ENCODE assay signal across 18 cellular contexts in the genomic region with DNA sequence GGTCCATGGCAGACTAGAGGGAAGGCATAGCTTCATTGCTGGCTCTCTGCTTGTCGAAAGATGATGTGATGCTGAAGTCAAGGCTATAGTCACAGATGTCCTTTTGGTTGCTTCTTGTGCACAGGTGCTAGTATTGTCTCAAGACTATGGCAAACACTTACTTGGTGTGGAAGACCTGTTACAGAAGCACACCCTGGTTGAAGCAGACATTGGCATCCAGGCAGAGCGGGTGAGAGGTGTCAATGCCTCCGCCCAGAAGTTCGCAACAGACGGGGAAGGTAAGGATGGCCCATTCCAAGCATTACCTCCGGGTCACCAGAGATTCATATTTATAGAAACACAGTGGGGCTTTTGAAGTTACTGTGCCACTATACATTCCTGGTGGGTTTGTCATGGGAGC.
DNase-seq lines count a peak whose midpoint lies in the region; ATAC-seq, FAIRE-seq and TF ChIP-seq lines count a peak whose summit lies in the region.
"Had no signal": no experiment of that assay in that cellular context is flagged by ENCODE, and none has a peak within 500 bp of the region (broad histone marks: within the 10 kb centered on the region; RNA-seq: fewer than 3 reads in every experiment).

No MANE protein-coding gene starts in this region.

- H3K27me3 ChIP-seq in CD8-positive, alpha-beta T cell (ENCODE audit: insufficient read depth, low read length), result no peaks in the 10 kb centered on the region
- H3K27me3 ChIP-seq in K562 (ENCODE audit: control insufficient read depth in 2 of 2, insufficient read depth in 2 of 2, low read length in 2 of 2) (no peaks in the 10 kb centered on the region), colonic mucosa (no peaks in the 10 kb centered on the region)

- no peak overlapping the region for H3K27ac ChIP-seq in CD8-positive, alpha-beta T cell (ENCODE audit: low read depth, low read length)
- H3K27ac ChIP-seq in K562 (ENCODE audit: extremely low read depth, low read depth, low read length) (no peak overlapping the region), colonic mucosa (no peak overlapping the region)
- H3K27ac ChIP-seq: PC-9 had no signal

- H3K36me3 ChIP-seq in CD8-positive, alpha-beta T cell (ENCODE audit: insufficient read depth, low read length), result peaks cover 87% of the 10 kb centered on the region
- H3K36me3 ChIP-seq in K562 (ENCODE audit: control insufficient read depth, insufficient read depth, low read length) (peaks cover 95% of the 10 kb centered on the region), colonic mucosa (peaks cover 46% of the 10 kb centered on the region)

- no peak for TF ChIP-seq EP300 in K562 (IDR thresholded peaks at IDR 0.05; ENCODE audit: low read length)

- no peak overlapping the region for H3K4me3 Mint-ChIP-seq in activated CD4-positive, alpha-beta T cell treated with anti-CD3 and anti-CD28 coated beads for 36 hours
- H3K4me3 Mint-ChIP-seq in CD8-positive, alpha-beta T cell, result no peak overlapping the region
- no peak overlapping the region for H3K4me3 Mint-ChIP-seq in stimulated activated effector memory CD8-positive, alpha-beta T cell treated with anti-CD3 and anti-CD28 coated beads, Interleukin-12 subunit alpha, Interleukin-12 subunit beta, amount 100 ng/mL, for 72 hours
- H3K4me3 Mint-ChIP-seq: GM23338 had no signal

- WGBS in K562 (ENCODE audit: insufficient coverage, low coverage, missing lambda C conversion rate), result 92% methylated on average over 6 of the region's 6 CpGs

- H3K27ac Mint-ChIP-seq in activated CD4-positive, alpha-beta T cell treated with anti-CD3 and anti-CD28 coated beads for 36 hours, result peak overlapping the region; percentile 35
- peak overlapping the region; percentile 41 for H3K27ac Mint-ChIP-seq in CD8-positive, alpha-beta T cell
- H3K27ac Mint-ChIP-seq in stimulated activated effector memory CD8-positive, alpha-beta T cell treated with anti-CD3 and anti-CD28 coated beads, Interleukin-12 subunit alpha, Interleukin-12 subunit beta, amount 100 ng/mL, for 72 hours, result peak overlapping the region; percentile 53
- H3K27ac Mint-ChIP-seq: GM23338 had no signal

- H3K4me1 Mint-ChIP-seq in activated CD4-positive, alpha-beta T cell treated with anti-CD3 and anti-CD28 coated beads for 36 hours, result peaks cover 11% of the 10 kb centered on the region
- H3K4me1 Mint-ChIP-seq in CD8-positive, alpha-beta T cell (ENCODE audit: low read depth), result peaks cover 7% of the 10 kb centered on the region
- peaks cover 15% of the 10 kb centered on the region for H3K4me1 Mint-ChIP-seq in stimulated activated effector memory CD8-positive, alpha-beta T cell treated with anti-CD3 and anti-CD28 coated beads, Interleukin-12 subunit alpha, Interleukin-12 subunit beta, amount 100 ng/mL, for 72 hours
- H3K4me1 Mint-ChIP-seq: GM23338 had no signal

- no peaks in the 10 kb centered on the region for H3K27me3 Mint-ChIP-seq in activated CD4-positive, alpha-beta T cell treated with anti-CD3 and anti-CD28 coated beads for 36 hours
- H3K27me3 Mint-ChIP-seq in CD8-positive, alpha-beta T cell (ENCODE audit: low read depth), result no peaks in the 10 kb centered on the region

- H3K4me3 ChIP-seq in CD8-positive, alpha-beta T cell (ENCODE audit: low read depth, low read length), result no peak overlapping the region
- H3K4me3 ChIP-seq in K562 (no peak overlapping the region), colonic mucosa (no peak overlapping the region)
- H3K4me3 ChIP-seq: GM23338, PC-9 had no signal

- FAIRE-seq in K562 (lab: Jason Lieb, UNC), result peak; percentile 67
- FAIRE-seq: GM12891 had no signal

- no peak for TF ChIP-seq POLR2A in K562 (conservative IDR thresholded peaks at IDR 0.05)

- no peak overlapping the region for H3K4me2 ChIP-seq in K562 (ENCODE audit: insufficient read depth, low read length)
- H3K4me2 ChIP-seq: GM23338, PC-9 had no signal

- no peak overlapping the region for H3K9ac ChIP-seq in K562 (ENCODE audit: insufficient read depth in 1 of 2, low read depth in 2 of 2, low read length in 2 of 2)
- H3K9ac ChIP-seq in colonic mucosa (ENCODE audit: low read depth in 2 of 2, low read length in 2 of 2), result no peak overlapping the region

- CTCF ChIA-PET in activated CD4-positive, alpha-beta T cell treated with anti-CD3 and anti-CD28 coated beads for 36 hours (lab: Charles Lee), result interaction anchor here (1.2 to 1.3 kb wide), 2 partner anchors 39 to 105 kb away, joined by 3 to 5 read pairs; no protein-coding TSS in a partner anchor
- CTCF ChIA-PET in CD8-positive, alpha-beta T cell (lab: Charles Lee), result interaction anchor here (0.9 to 1.5 kb wide), 3 partner anchors 11 to 106 kb away, joined by 3 read pairs; no protein-coding TSS in a partner anchor
- CTCF ChIA-PET in K562 (lab: Yijun Ruan, JAX; ENCODE audit: low intra/inter-chr PET ratio), result no interaction called here

- H3K4me1 ChIP-seq in CD8-positive, alpha-beta T cell (ENCODE audit: insufficient read depth, low read length), result no peaks in the 10 kb centered on the region
- H3K4me1 ChIP-seq in K562 (replicated peaks in 1 of 2; ENCODE audit: control insufficient read depth in 2 of 2, insufficient read depth in 2 of 2, low read length in 2 of 2), result peaks cover 0 to 3% of the 10 kb centered on the region in 2 experiments; a peak in 1 of 5 replicates
- H3K4me1 ChIP-seq in colonic mucosa, result no peaks in the 10 kb centered on the region

- no peaks in the 10 kb centered on the region for H3K9me3 ChIP-seq in CD8-positive, alpha-beta T cell (ENCODE audit: low read length)
- H3K9me3 ChIP-seq in K562 (replicated peaks; ENCODE audit: control insufficient read depth, insufficient read depth, low read depth, low read length) (no peaks in the 10 kb centered on the region), colonic mucosa (no peaks in the 10 kb centered on the region)

- H2AFZ ChIP-seq in K562 (ENCODE audit: low read depth, low read length), result no peak overlapping the region
- H2AFZ ChIP-seq: GM23338, PC-9 had no signal

- no peaks in the 10 kb centered on the region for H4K20me1 ChIP-seq in K562 (replicated peaks; ENCODE audit: control insufficient read depth, insufficient read depth, low read length)

- no peak for TF ChIP-seq CTCF in CD8-positive, alpha-beta T cell (IDR thresholded peaks at IDR 0.05)
- TF ChIP-seq CTCF in K562 (IDR thresholded peaks at IDR 0.05 in 2 of 3, conservative IDR thresholded peaks at IDR 0.05 in 1 of 3; ENCODE audit: insufficient read depth in 2 of 3, low read depth in 1 of 3, low read length in 3 of 3) (no peak), colonic mucosa (IDR thresholded peaks at IDR 0.05) (no peak)

- in situ Hi-C loops in K562 (cut with MboI), result no loop called here

- BruUV-seq in K562 (replicated peaks; lab: Mats Ljungman, UMichigan), result no TSS peak

- DNase-seq in activated CD4-positive, alpha-beta T cell treated with anti-CD3 and anti-CD28 coated beads for 36 hours, result no peak
- no peak for DNase-seq in activated CD4-positive, alpha-beta T cell treated with anti-CD3 and anti-CD28 coated beads, Interleukin-2, amount 50 U/mL, for 48 hours
- DNase-seq in CD8-positive, alpha-beta T cell, result no peak
- DNase-seq in K562 (ENCODE audit: extremely low read depth in 1 of 4, low spot score in 3 of 4) (no peak), colonic mucosa (no peak)
- DNase-seq in stimulated activated effector memory CD8-positive, alpha-beta T cell treated with anti-CD3 and anti-CD28 coated beads, Interleukin-12 subunit alpha, Interleukin-12 subunit beta, amount 100 ng/mL, for 72 hours (ENCODE audit: low spot score in 2 of 2), result no peak
- DNase-seq: 8988T, GDM1, KBM-7, NCI-H1436, NCI-H2029 treated with DMSO at 0.1 percent for 48 hours, NCI-H748 treated with DMSO at 0.1 percent for 48 hours, PC-9 had no signal

- no peaks in the 10 kb centered on the region for H3K9me1 ChIP-seq in K562 (ENCODE audit: control insufficient read depth, insufficient read depth, low read length)

- TF ChIP-seq RAD21 in K562 (CRISPR knock-in tag; conservative IDR thresholded peaks at IDR 0.05 in 1 of 2, IDR thresholded peaks at IDR 0.05 in 1 of 2), result no peak

- H3K9me3 Mint-ChIP-seq in activated CD4-positive, alpha-beta T cell treated with anti-CD3 and anti-CD28 coated beads for 36 hours (ENCODE audit: low read depth), result no peaks in the 10 kb centered on the region
- no peaks in the 10 kb centered on the region for H3K9me3 Mint-ChIP-seq in CD8-positive, alpha-beta T cell
- no peaks in the 10 kb centered on the region for H3K9me3 Mint-ChIP-seq in stimulated activated effector memory CD8-positive, alpha-beta T cell treated with anti-CD3 and anti-CD28 coated beads, Interleukin-12 subunit alpha, Interleukin-12 subunit beta, amount 100 ng/mL, for 72 hours
- H3K9me3 Mint-ChIP-seq: GM23338 had no signal

- ATAC-seq in activated CD4-positive, alpha-beta T cell treated with anti-CD3 and anti-CD28 coated beads for 36 hours, result no peak
- no peak for ATAC-seq in CD8-positive, alpha-beta T cell
- ATAC-seq in K562, result no peak
- no peak for ATAC-seq in stimulated activated effector memory CD8-positive, alpha-beta T cell treated with anti-CD3 and anti-CD28 coated beads, Interleukin-12 subunit alpha, Interleukin-12 subunit beta, amount 100 ng/mL, for 72 hours
- ATAC-seq in HG02973 (IDR thresholded peaks at IDR 0.05; ENCODE audit: unreplicated experiment), result no peak
- ATAC-seq in HG03342 (IDR thresholded peaks at IDR 0.05; ENCODE audit: unreplicated experiment), result no peak
- ATAC-seq: GM23338, HCT116 had no signal

- POLR2A ChIA-PET in activated CD4-positive, alpha-beta T cell treated with anti-CD3 and anti-CD28 coated beads for 36 hours (lab: Charles Lee), result no interaction called here
- POLR2A ChIA-PET in CD8-positive, alpha-beta T cell (lab: Charles Lee), result interaction anchor here (1.2 kb wide), 1 partner anchor 24 kb away, joined by 3 read pairs; no protein-coding TSS in a partner anchor
- POLR2A ChIA-PET in K562 (lab: Yijun Ruan, JAX), result interaction anchor here (1.0 to 1.9 kb wide), 3 partner anchors 13 to 23 kb away, joined by 3 to 5 read pairs (median 5); no protein-coding TSS in a partner anchor

- peaks cover 54% of the 10 kb centered on the region for H3K36me3 Mint-ChIP-seq in activated CD4-positive, alpha-beta T cell treated with anti-CD3 and anti-CD28 coated beads for 36 hours (ENCODE audit: low read depth)
- H3K36me3 Mint-ChIP-seq in CD8-positive, alpha-beta T cell, result peaks cover 98% of the 10 kb centered on the region
- H3K36me3 Mint-ChIP-seq in stimulated activated effector memory CD8-positive, alpha-beta T cell treated with anti-CD3 and anti-CD28 coated beads, Interleukin-12 subunit alpha, Interleukin-12 subunit beta, amount 100 ng/mL, for 72 hours, result peaks cover 100% of the 10 kb centered on the region

- intact Hi-C loops in activated CD4-positive, alpha-beta T cell treated with anti-CD3 and anti-CD28 coated beads for 36 hours (cut with DNase I, micrococcal nuclease), result no loop called here
- intact Hi-C loops in CD8-positive, alpha-beta T cell (cut with DNase I, micrococcal nuclease), result no loop called here
- intact Hi-C loops in K562 (cut with micrococcal nuclease) (no loop called here), colonic mucosa (cut with DNase I) (loop anchor here (10.0 kb wide), 1 partner anchor 103 kb away; no protein-coding TSS in a partner anchor)

- H3K79me2 ChIP-seq in K562 (ENCODE audit: control insufficient read depth, insufficient read depth, low read length), result no peaks in the 10 kb centered on the region

TF ChIP-seq in K562, 482 proteins besides CTCF, POLR2A, EP300 and RAD21 (continues in another document):
- no peak for TF ChIP-seq NUFIP1 (IDR thresholded peaks at IDR 0.05; ENCODE audit: partially characterized antibody)
